In genomic region chr17:20998571-20999043, GRCh38 we compare ENCODE assay signal across 9 cellular contexts. TPM values are rescaled to one million over a fixed set of nuclear protein-coding genes. Genes with fewer than 3 reads are reported as not detected.
DNase-seq lines count a peak whose midpoint lies in the region; ATAC-seq, FAIRE-seq and TF ChIP-seq lines count a peak whose summit lies in the region.
"Had no signal": no experiment of that assay in that cellular context is flagged by ENCODE, and none has a peak within 500 bp of the region (broad histone marks: within the 10 kb centered on the region; RNA-seq: fewer than 3 reads in every experiment).

No MANE protein-coding gene starts in this region.

- H3K27ac ChIP-seq in 22Rv1 (peak overlapping the region; percentile 38), GM23338 (ENCODE audit: low read depth) (peak overlapping the region; percentile 84), astrocyte (ENCODE audit: low read depth, low read length) (no peak overlapping the region)
- peak overlapping the region; percentile 17 for H3K27ac ChIP-seq in naive thymus-derived CD4-positive, alpha-beta T cell (ENCODE audit: low read depth, low read length)

- CTCF ChIA-PET in naive thymus-derived CD4-positive, alpha-beta T cell (lab: Charles Lee) = no interaction called here

- no peak for DNase-seq in GM23338 (ENCODE audit: low spot score)
- DNase-seq in astrocyte (ENCODE audit: low read depth) = no peak
- no peak for DNase-seq in naive thymus-derived CD4-positive, alpha-beta T cell
- no peak for DNase-seq in D341Med (ENCODE audit: low spot score)
- DNase-seq in stimulated activated naive CD4-positive, alpha-beta T cell treated with Interleukin-2 at 50 U/mL for 16 hours (lab: John Stamatoyannopoulos, UW) = no peak
- DNase-seq: amniotic stem cell had no signal

- peaks cover 28% of the 10 kb centered on the region for H3K27me3 Mint-ChIP-seq in GM23338 (ENCODE audit: insufficient read depth, low read depth, poor library complexity)
- no peaks in the 10 kb centered on the region for H3K27me3 Mint-ChIP-seq in astrocyte (ENCODE audit: low read depth, unreplicated experiment)
- no peaks in the 10 kb centered on the region for H3K27me3 Mint-ChIP-seq in naive thymus-derived CD4-positive, alpha-beta T cell

- FAIRE-seq in astrocyte (lab: Jason Lieb, UNC) = no peak

- H3K79me2 ChIP-seq in GM23338 (replicated peaks; ENCODE audit: insufficient read depth) (peaks cover 28% of the 10 kb centered on the region), astrocyte (ENCODE audit: insufficient read depth, low read length) (peaks cover 47% of the 10 kb centered on the region)

- H3K9me2 ChIP-seq in GM23338 (ENCODE audit: insufficient read depth) = no peaks in the 10 kb centered on the region

- H3K27me3 ChIP-seq in GM23338 (ENCODE audit: insufficient read depth) = no peaks in the 10 kb centered on the region
- no peaks in the 10 kb centered on the region for H3K27me3 ChIP-seq in astrocyte (ENCODE audit: insufficient read depth, low read length)
- H3K27me3 ChIP-seq in naive thymus-derived CD4-positive, alpha-beta T cell (ENCODE audit: control insufficient read depth in 2 of 2, insufficient read depth in 2 of 2, low read length in 2 of 2) = no peaks in the 10 kb centered on the region

- H3K9me3 Mint-ChIP-seq in GM23338 (peaks cover 2% of the 10 kb centered on the region; the same call in 1 of the 3 replicates), astrocyte (ENCODE audit: unreplicated experiment) (no peaks in the 10 kb centered on the region)
- no peaks in the 10 kb centered on the region for H3K9me3 Mint-ChIP-seq in naive thymus-derived CD4-positive, alpha-beta T cell

- POLR2A ChIA-PET in naive thymus-derived CD4-positive, alpha-beta T cell (lab: Charles Lee) = no interaction called here

- H3F3A ChIP-seq in GM23338 (replicated peaks; ENCODE audit: low read depth) = peaks cover 42% of the 10 kb centered on the region

- H3K4me1 ChIP-seq in GM23338 (ENCODE audit: insufficient read depth) (0 out of 2 replicates have a peak, but pooled peaks cover under 1% of the 10 kb centered on the region), astrocyte (ENCODE audit: insufficient read depth, low read length) (peaks cover 9% of the 10 kb centered on the region)
- H3K4me1 ChIP-seq in naive thymus-derived CD4-positive, alpha-beta T cell (ENCODE audit: control insufficient read depth in 2 of 2, insufficient read depth in 2 of 2, low read length in 2 of 2) = peaks cover 0 to 35% of the 10 kb centered on the region in 2 donors

- no peak overlapping the region for H2AFZ ChIP-seq in GM23338
- no peak overlapping the region for H2AFZ ChIP-seq in astrocyte (ENCODE audit: low read depth, low read length)

- H3K9me3 ChIP-seq in astrocyte (ENCODE audit: insufficient read depth, low read depth, low read length) = peaks cover 2% of the 10 kb centered on the region
- H3K9me3 ChIP-seq in naive thymus-derived CD4-positive, alpha-beta T cell (ENCODE audit: control insufficient read depth in 2 of 3, low read length in 3 of 3) = no peaks in the 10 kb centered on the region

- H4K20me1 ChIP-seq in GM23338 (replicated peaks; ENCODE audit: insufficient read depth) (peaks cover 39% of the 10 kb centered on the region), astrocyte (ENCODE audit: insufficient read depth, low read length) (peaks cover 67% of the 10 kb centered on the region)

- H3K4me3 ChIP-seq in GM23338 = no peak overlapping the region
- no peak overlapping the region for H3K4me3 ChIP-seq in astrocyte (ENCODE audit: insufficient read depth, low read depth, low read length)
- no peak overlapping the region for H3K4me3 ChIP-seq in naive thymus-derived CD4-positive, alpha-beta T cell (ENCODE audit: low read length)

- H3K4me2 ChIP-seq in GM23338 (no peak overlapping the region), astrocyte (ENCODE audit: low read length) (no peak overlapping the region)

- ATAC-seq in GM23338 = no peak
- no peak for ATAC-seq in naive thymus-derived CD4-positive, alpha-beta T cell
- no peak for ATAC-seq in GM19463 (IDR thresholded peaks at IDR 0.05; ENCODE audit: unreplicated experiment)
- no peak for ATAC-seq in GM18870 (IDR thresholded peaks at IDR 0.05; ENCODE audit: unreplicated experiment)

- peaks cover 28% of the 10 kb centered on the region for H3K36me3 ChIP-seq in GM23338 (ENCODE audit: insufficient read depth)
- peaks cover 31% of the 10 kb centered on the region for H3K36me3 ChIP-seq in astrocyte (ENCODE audit: insufficient read depth, low read length)
- peaks cover 0 to 31% (median 0%) of the 10 kb centered on the region in 3 experiments for H3K36me3 ChIP-seq in naive thymus-derived CD4-positive, alpha-beta T cell (ENCODE audit: control insufficient read depth in 2 of 3, insufficient read depth in 3 of 3, low read length in 3 of 3)

- peak overlapping the region; percentile 18 for H3K27ac Mint-ChIP-seq in GM23338
- peak overlapping the region; percentile 84 for H3K27ac Mint-ChIP-seq in astrocyte (ENCODE audit: unreplicated experiment)
- peak overlapping the region; percentile 72 to 95 (median 87) for H3K27ac Mint-ChIP-seq in naive thymus-derived CD4-positive, alpha-beta T cell

- no peak overlapping the region for H3K9ac ChIP-seq in astrocyte (ENCODE audit: low read length)

- H3K36me3 Mint-ChIP-seq in GM23338 (ENCODE audit: low read depth) = peaks cover 50% of the 10 kb centered on the region
- H3K36me3 Mint-ChIP-seq in astrocyte (ENCODE audit: low read depth, unreplicated experiment) = peaks cover 29% of the 10 kb centered on the region
- H3K36me3 Mint-ChIP-seq in naive thymus-derived CD4-positive, alpha-beta T cell = peaks cover 5 to 20% (median 7%) of the 10 kb centered on the region in 5 donors

- H3K4me3 Mint-ChIP-seq in GM23338 (no peak overlapping the region), astrocyte (ENCODE audit: unreplicated experiment) (peak overlapping the region; percentile 20)
- H3K4me3 Mint-ChIP-seq in naive thymus-derived CD4-positive, alpha-beta T cell = peak overlapping the region in 4 of 10 donors; percentile 18 to 46 (median 40)

- intact Hi-C loops in naive thymus-derived CD4-positive, alpha-beta T cell (cut with micrococcal nuclease) = no loop called here

- H3K4me1 Mint-ChIP-seq in GM23338 (peaks cover 22% of the 10 kb centered on the region), astrocyte (ENCODE audit: low read depth, unreplicated experiment) (peaks cover 19% of the 10 kb centered on the region)
- H3K4me1 Mint-ChIP-seq in naive thymus-derived CD4-positive, alpha-beta T cell = peaks cover 31 to 54% (median 42%) of the 10 kb centered on the region in 7 donors

- TF ChIP-seq CTCF in 22Rv1 (IDR thresholded peaks at IDR 0.05) (no peak), GM23338 (conservative IDR thresholded peaks at IDR 0.05; ENCODE audit: low read depth in 2 of 2) (no peak), astrocyte (IDR thresholded peaks at IDR 0.05; ENCODE audit: insufficient read depth, low read depth, low read length) (no peak)

TF ChIP-seq in GM23338, 12 proteins besides CTCF, POLR2A, EP300 and RAD21:
- TF ChIP-seq ZNF114 (CRISPR knock-in tag; IDR thresholded peaks at IDR 0.05) = no peak
- TF ChIP-seq CREB1 (CRISPR knock-in tag; IDR thresholded peaks at IDR 0.05; ENCODE audit: low read depth) = no peak
- TF ChIP-seq REST (IDR thresholded peaks at IDR 0.05; ENCODE audit: unreplicated experiment) = no peak
- TF ChIP-seq EZH2 (IDR thresholded peaks at IDR 0.05; ENCODE audit: low read depth, unreplicated experiment) = no peak
- TF ChIP-seq, protein P1, sequence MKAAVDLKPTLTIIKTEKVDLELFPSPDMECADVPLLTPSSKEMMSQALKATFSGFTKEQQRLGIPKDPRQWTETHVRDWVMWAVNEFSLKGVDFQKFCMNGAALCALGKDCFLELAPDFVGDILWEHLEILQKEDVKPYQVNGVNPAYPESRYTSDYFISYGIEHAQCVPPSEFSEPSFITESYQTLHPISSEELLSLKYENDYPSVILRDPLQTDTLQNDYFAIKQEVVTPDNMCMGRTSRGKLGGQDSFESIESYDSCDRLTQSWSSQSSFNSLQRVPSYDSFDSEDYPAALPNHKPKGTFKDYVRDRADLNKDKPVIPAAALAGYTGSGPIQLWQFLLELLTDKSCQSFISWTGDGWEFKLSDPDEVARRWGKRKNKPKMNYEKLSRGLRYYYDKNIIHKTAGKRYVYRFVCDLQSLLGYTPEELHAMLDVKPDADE (IDR thresholded peaks at IDR 0.05) = no peak
- TF ChIP-seq POLR2AphosphoS5 (IDR thresholded peaks at IDR 0.05; ENCODE audit: low read depth) = no peak; the same call in 1 of the 2 replicates
- TF ChIP-seq ZNF331 (CRISPR knock-in tag; IDR thresholded peaks at IDR 0.05; ENCODE audit: low read depth) = no peak
- no peak for TF ChIP-seq JUNB (IDR thresholded peaks at IDR 0.05; ENCODE audit: unreplicated experiment)
- TF ChIP-seq NANOG (IDR thresholded peaks at IDR 0.05; ENCODE audit: borderline replicate concordance) = no peak
- no peak for TF ChIP-seq EZH2phosphoT487 (IDR thresholded peaks at IDR 0.05; ENCODE audit: unreplicated experiment)
TF ChIP-seq in GM23338: peak in this region for 0.

RNA-seq across cellular contexts. Expression of gene USP22, which starts 44.2 kb away (rescaled TPM):
- total RNA-seq in GM23338 (2014; rRNA removed; shearing (Covaris generic)) = 285 and 296 TPM in 2 replicates
- polyA plus RNA-seq in GM23338 (2016; fragmentation: Nextera tagmentation; extraction: Ambion mirVana) = 68.9 and 77.4 TPM in 2 replicates
- total RNA-seq in astrocyte = 243 and 266 TPM in 2 replicates
- 100 to 1,000 TPM; 134 to 172 (median 159) TPM for total RNA-seq in naive thymus-derived CD4-positive, alpha-beta T cell
- 10 to 100 TPM; 35.0 to 50.7 TPM for polyA plus RNA-seq in naive thymus-derived CD4-positive, alpha-beta T cell

Comparison
In these comparisons a context has a peak if more than half of its experiments do, and no peak if none do; other contexts are left out.
1. H3K27ac Mint-ChIP-seq: peak in every context shown above with its lines; median percentile 87 in naive thymus-derived CD4-positive, alpha-beta T cell; 84 in astrocyte; 18 in GM23338.